21 cellular contexts compared by ENCODE assay signal in genomic region chr11:39236916-39237315, GRCh38.
"Had no signal": no experiment of that assay in that cellular context is flagged by ENCODE, and none has a peak within 500 bp of the region (broad histone marks: within the 10 kb centered on the region; RNA-seq: fewer than 3 reads in every experiment).

No MANE protein-coding gene starts in this region.

- H3K27ac ChIP-seq: epithelial cell of prostate, gastroesophageal sphincter, left ventricle myocardium inferior, neutrophil, right atrium auricular region, skin epidermis, tibial artery had no signal

- H3K36me3 ChIP-seq: gastroesophageal sphincter, left ventricle myocardium inferior, neutrophil, right atrium auricular region, tibial artery had no signal

- H3K4me3 ChIP-seq: gastroesophageal sphincter, left ventricle myocardium inferior, mucosa of descending colon, right atrium auricular region, skin epidermis, tibial artery had no signal

- DNase-seq: activated CD4-positive, alpha-beta T cell treated with anti-CD3 and anti-CD28 coated beads, Interleukin-2, amount 10 ng/mL, durations not matched to agents 7 days and 5 days; activated CD4-positive, CD25-positive, alpha-beta regulatory T cell; activated CD8-positive, alpha-beta memory T cell treated with anti-CD3 and anti-CD28 coated beads, Interleukin-2, amount 50 U/mL, for 48 hours; activated gamma-delta T cell; activated T-cell treated with anti-CD3 and anti-CD28 coated beads, Interleukin-2, amount 50 U/mL, for 72 hours; amygdala; cerebellar nuclear complex; effector memory CD4-positive, alpha-beta T cell; islet precursor cell; left ventricle myocardium inferior; mucosa of descending colon; naive thymus-derived CD4-positive, alpha-beta T cell; posterior cingulate gyrus; stimulated activated CD4-positive, alpha-beta T cell treated with anti-CD3 and anti-CD28 coated beads, Interleukin-4, amount 100 ng/mL, for 24 hours; stimulated activated naive CD4-positive, alpha-beta T cell; tibial artery had no signal

- ATAC-seq: activated T-cell treated with anti-CD3 and anti-CD28 coated beads, Interleukin-2, amount 50 U/mL, for 72 hours; gastroesophageal sphincter; mucosa of descending colon; naive thymus-derived CD4-positive, alpha-beta T cell had no signal

- H3K27me3 ChIP-seq: gastroesophageal sphincter, neutrophil, right atrium auricular region, tibial artery had no signal

- H3K9me3 ChIP-seq: neutrophil, right atrium auricular region, tibial artery had no signal

- H3K4me1 ChIP-seq: gastroesophageal sphincter, left ventricle myocardium inferior, right atrium auricular region, tibial artery had no signal
